In the genomic region with DNA sequence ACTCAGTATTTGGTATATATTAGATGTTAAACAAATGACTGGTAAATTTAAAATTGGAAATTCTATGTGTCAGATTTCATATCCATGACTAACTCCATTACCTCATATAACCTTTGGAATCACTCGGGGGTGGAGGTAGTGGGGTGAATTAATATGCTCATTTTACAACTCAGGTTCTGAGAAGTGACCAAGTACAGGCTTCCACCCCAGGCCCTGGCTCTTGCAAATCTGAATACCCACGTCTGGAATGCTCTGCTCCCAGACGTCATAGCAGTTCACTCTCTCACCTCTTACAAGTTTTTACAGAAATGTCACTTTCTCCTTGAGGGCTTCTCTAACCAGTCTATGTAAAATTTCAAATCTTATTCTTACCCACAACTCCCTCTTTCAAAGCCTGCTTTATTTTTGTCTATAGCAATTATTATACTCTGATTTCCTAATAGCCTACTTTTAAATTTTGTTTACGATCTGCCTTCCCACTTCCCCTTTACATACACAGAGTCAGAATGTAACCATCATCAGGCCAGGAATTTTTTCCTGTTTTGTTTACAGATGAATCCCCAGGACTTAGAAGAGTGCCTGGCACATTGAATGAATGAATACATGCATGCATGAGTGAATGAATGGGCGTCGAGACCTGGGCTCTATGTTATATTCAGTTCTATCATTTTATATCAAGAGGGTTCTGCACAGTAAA, we compare ENCODE assay signal across 1 cellular context.
TF ChIP-seq lines count a peak whose summit lies in the region.

No MANE protein-coding gene starts in this region.

TF ChIP-seq in IMR-90, 13 proteins besides CTCF, POLR2A, EP300 and RAD21:
- TF ChIP-seq FOS (IDR thresholded peaks at IDR 0.05; ENCODE audit: low read depth, low read length) (peak; percentile 55; the same call in 1 of the 2 replicates), RFX5 (IDR thresholded peaks at IDR 0.05; ENCODE audit: low read depth, low read length) (no peak), NFE2L2 (IDR thresholded peaks at IDR 0.05; ENCODE audit: low read depth, low read length) (no peak), CEBPB (IDR thresholded peaks at IDR 0.05; ENCODE audit: low read depth, low read length) (peak; percentile 21; the same call in 1 of the 2 replicates), MXI1 (IDR thresholded peaks at IDR 0.05; ENCODE audit: borderline replicate concordance, low read depth, low read length) (no peak), CHD1 (IDR thresholded peaks at IDR 0.05; ENCODE audit: low read depth, low read length) (no peak)
